24 cellular contexts compared by ENCODE assay signal in genomic region chr1:84069236-84069845, GRCh38.
DNase-seq lines count a peak whose midpoint lies in the region.
"Had no signal": no experiment of that assay in that cellular context is flagged by ENCODE, and none has a peak within 500 bp of the region (broad histone marks: within the 10 kb centered on the region; RNA-seq: fewer than 3 reads in every experiment).

No MANE protein-coding gene starts in this region.

- no peaks in the 10 kb centered on the region for H3K79me1 ChIP-seq in mesendoderm (ENCODE audit: low read length)

- H3K4me2 ChIP-seq in mesendoderm (ENCODE audit: low read length) = no peak overlapping the region

- H3K79me2 ChIP-seq in mesendoderm (ENCODE audit: control insufficient read depth, insufficient read depth, low read length) = no peaks in the 10 kb centered on the region
- H3K79me2 ChIP-seq: parathyroid adenoma had no signal

- no peaks in the 10 kb centered on the region for H3K27me3 ChIP-seq in mesendoderm (ENCODE audit: insufficient read depth, low read length, poor library complexity)
- H3K27me3 ChIP-seq: adrenal gland, cardiac muscle cell, gastroesophageal sphincter, sigmoid colon, tibial artery had no signal

- no peak overlapping the region for H2BK5ac ChIP-seq in mesendoderm (ENCODE audit: low read length)

- DNase-seq in NCI-H510A treated with DMSO at 0.1 percent for 48 hours (lab: John Stamatoyannopoulos, UW) (peak; percentile 28), NCI-H510A (lab: John Stamatoyannopoulos, UW) (no peak), SK-N-DZ (ENCODE audit: low spot score) (peak; percentile 17), mesendoderm (peak; percentile 57), germinal center (ENCODE audit: low spot score) (no peak), NCI-H524 treated with DMSO at 0.1 percent for 48 hours (lab: John Stamatoyannopoulos, UW) (no peak), UCSD-AML1 (lab: John Stamatoyannopoulos, UW; ENCODE audit: unreplicated experiment) (no peak)
- DNase-seq in Jurkat, Clone E6-1 (ENCODE audit: low read depth, low spot score) = peak; percentile 28
- DNase-seq: activated CD4-positive, alpha-beta T cell treated with anti-CD3 and anti-CD28 coated beads, Interleukin-2, amount 10 ng/mL, durations not matched to agents 24 days and 14 days; activated effector memory CD4-positive, alpha-beta T cell treated with Interleukin-2 at 50 U/mL for 16 hours; adrenal gland; AML-193; COR-L47; dermis blood vessel endothelial cell; left cardiac atrium; MM.1S; natural killer cell; NCI-H2029; sigmoid colon; stimulated activated naive CD4-positive, alpha-beta T cell treated with Interleukin-2 at 50 U/mL for 16 hours; tibial artery had no signal

- H2AK5ac ChIP-seq in mesendoderm (ENCODE audit: low read length) = no peak overlapping the region

- no peak overlapping the region for H2BK15ac ChIP-seq in mesendoderm (replicated peaks; ENCODE audit: low read depth)

- no peak overlapping the region for H3K4ac ChIP-seq in mesendoderm (ENCODE audit: low read depth, low read length)

- no peaks in the 10 kb centered on the region for H3K4me1 ChIP-seq in mesendoderm (ENCODE audit: control insufficient read depth, low read depth, low read length)
- H3K4me1 ChIP-seq: adrenal gland, gastroesophageal sphincter, parathyroid adenoma, sigmoid colon had no signal

- no peak overlapping the region for H3K23ac ChIP-seq in mesendoderm (ENCODE audit: low read length)

- no CpG with 5 or more reads among the region's 2 CpGs for WGBS in mesendoderm (ENCODE audit: extremely low coverage, insufficient coverage, low lambda C conversion rate)

- H4K8ac ChIP-seq in mesendoderm (ENCODE audit: low read depth, low read length) = no peak overlapping the region

- no peak overlapping the region for H4K5ac ChIP-seq in mesendoderm (ENCODE audit: low read length)

- H3K18ac ChIP-seq in mesendoderm (ENCODE audit: low read length) = no peak overlapping the region

- H3K4me3 ChIP-seq in Jurkat, Clone E6-1 (ENCODE audit: low read length) = no peak overlapping the region
- H3K4me3 ChIP-seq in mesendoderm (ENCODE audit: low read length) = no peak overlapping the region
- H3K4me3 ChIP-seq: adrenal gland, cardiac muscle cell, gastroesophageal sphincter, sigmoid colon, tibial artery had no signal

- H3K36me3 ChIP-seq in mesendoderm (ENCODE audit: control insufficient read depth, insufficient read depth, low read length) = no peaks in the 10 kb centered on the region
- H3K36me3 ChIP-seq: adrenal gland, cardiac muscle cell, gastroesophageal sphincter, sigmoid colon, tibial artery had no signal

- no peak overlapping the region for H2BK120ac ChIP-seq in mesendoderm (ENCODE audit: low read depth, low read length)

- no peak overlapping the region for H3K56ac ChIP-seq in mesendoderm (ENCODE audit: low read length)

- H3K27ac ChIP-seq in mesendoderm (ENCODE audit: low read depth, low read length) = no peak overlapping the region
- H3K27ac ChIP-seq: adrenal gland, cardiac muscle cell, gastroesophageal sphincter, parathyroid adenoma, sigmoid colon, tibial artery had no signal

- no peak overlapping the region for H3K9ac ChIP-seq in mesendoderm (ENCODE audit: low read length)
- H3K9ac ChIP-seq: parathyroid adenoma had no signal

Comparison
In these comparisons a context has a peak if more than half of its experiments do, and no peak if none do; other contexts are left out.
1. DNase-seq: peak in NCI-H510A treated with DMSO at 0.1 percent for 48 hours (single experiment), Jurkat, Clone E6-1 (single experiment), SK-N-DZ (single experiment) and mesendoderm (single experiment); none in NCI-H510A (single experiment), germinal center (single experiment), NCI-H524 treated with DMSO at 0.1 percent for 48 hours (single experiment) and UCSD-AML1 (single experiment).